In the genomic region with DNA sequence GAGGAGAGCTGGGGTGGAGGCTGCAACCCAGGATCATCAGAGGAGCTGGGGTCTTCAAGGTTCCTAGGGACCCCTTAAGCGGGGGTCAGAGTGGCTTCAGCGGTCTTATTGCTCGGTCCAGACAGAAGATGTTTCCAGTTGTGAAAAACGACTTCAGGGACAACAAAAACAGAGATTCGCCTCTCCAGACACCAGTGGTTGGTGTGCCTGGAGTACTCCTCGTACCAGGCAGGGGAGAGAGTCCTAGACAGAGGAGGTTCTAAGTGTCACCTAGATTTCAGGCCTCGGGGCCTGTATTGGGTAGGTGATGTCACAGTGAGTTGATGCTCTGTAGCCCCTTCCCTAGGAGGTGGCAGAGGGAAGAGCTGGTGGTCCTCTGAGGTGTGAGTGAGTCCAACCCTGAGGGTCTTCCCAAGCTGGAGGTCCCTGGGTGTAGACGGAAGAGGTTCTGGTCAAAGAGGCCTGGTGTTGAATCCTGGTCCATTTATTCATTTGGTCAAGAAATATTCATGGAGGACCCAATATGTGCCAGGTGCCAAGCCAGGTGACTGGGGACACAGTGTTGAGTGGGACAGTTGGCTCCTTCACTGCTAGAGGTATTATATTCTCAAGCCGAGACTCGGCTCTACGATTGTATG, we compare ENCODE assay signal across 14 cellular contexts. TPM values are rescaled to one million over a fixed set of nuclear protein-coding genes. Genes with fewer than 3 reads are reported as not detected.
"Had no signal": no experiment of that assay in that cellular context is flagged by ENCODE, and none has a peak within 500 bp of the region (broad histone marks: within the 10 kb centered on the region; RNA-seq: fewer than 3 reads in every experiment).

No MANE protein-coding gene starts in this region.

- H3K36me3 ChIP-seq: gastroesophageal sphincter, heart right ventricle, pancreas, sigmoid colon, spleen had no signal

- H3K27ac Mint-ChIP-seq: activated CD8-positive, alpha-beta T cell treated with anti-CD3 and anti-CD28 coated beads for 36 hours; activated naive CD8-positive, alpha-beta T cell treated with anti-CD3 and anti-CD28 coated beads, Interleukin-2, amount 10 ng/mL, durations not matched to agents 7 days and 5 days; type B pancreatic cell had no signal

- DNase-seq: sigmoid colon, spleen had no signal

- H3K27ac ChIP-seq: gastroesophageal sphincter, heart right ventricle, pancreas, sigmoid colon, spleen had no signal

- H3K36me3 Mint-ChIP-seq: activated naive CD8-positive, alpha-beta T cell treated with anti-CD3 and anti-CD28 coated beads, Interleukin-2, amount 10 ng/mL, durations not matched to agents 7 days and 5 days; type B pancreatic cell had no signal

- H3K4me3 Mint-ChIP-seq: activated CD8-positive, alpha-beta T cell treated with anti-CD3 and anti-CD28 coated beads for 36 hours; activated naive CD8-positive, alpha-beta T cell treated with anti-CD3 and anti-CD28 coated beads, Interleukin-2, amount 10 ng/mL, durations not matched to agents 7 days and 5 days; activated T-helper 1 cell treated with anti-CD3 and anti-CD28 coated beads, Interleukin-12 subunit alpha, Interleukin-12 subunit beta, Interleukin-2, Interleukin-4 antibody, amounts not matched to agents 30 ng/mL and 10 ng/mL and 1 ng/mL, durations not matched to agents 14 hours and 24 hours and 36 hours; stimulated activated naive CD8-positive, alpha-beta T cell treated with anti-CD3 and anti-CD28 coated beads, Interleukin-15, amount 100 ng/mL, for 72 hours; type B pancreatic cell had no signal

- H3K27me3 ChIP-seq: pancreas had no signal

- H3K9me3 ChIP-seq: gastroesophageal sphincter, heart right ventricle, pancreas, sigmoid colon, spleen had no signal

- H3K4me3 ChIP-seq: gastroesophageal sphincter, heart right ventricle, pancreas, sigmoid colon, spleen had no signal

- H3K9me3 Mint-ChIP-seq: activated CD8-positive, alpha-beta T cell treated with anti-CD3 and anti-CD28 coated beads for 36 hours; activated naive CD8-positive, alpha-beta T cell treated with anti-CD3 and anti-CD28 coated beads, Interleukin-2, amount 10 ng/mL, durations not matched to agents 7 days and 5 days; activated T-helper 1 cell treated with anti-CD3 and anti-CD28 coated beads, Interleukin-12 subunit alpha, Interleukin-12 subunit beta, Interleukin-2, Interleukin-4 antibody, amounts not matched to agents 30 ng/mL and 10 ng/mL and 1 ng/mL, durations not matched to agents 14 hours and 24 hours and 36 hours; stimulated activated naive CD8-positive, alpha-beta T cell treated with anti-CD3 and anti-CD28 coated beads, Interleukin-15, amount 100 ng/mL, for 72 hours; type B pancreatic cell had no signal

- ATAC-seq: gastroesophageal sphincter had no signal

- H3K4me1 ChIP-seq: gastroesophageal sphincter, heart right ventricle, pancreas, sigmoid colon had no signal

RNA-seq across cellular contexts. Expression of a gene that starts 4.4 kb away (rescaled TPM):
- total RNA-seq: activated CD8-positive, alpha-beta T cell treated with anti-CD3 and anti-CD28 coated beads for 36 hours; activated naive CD8-positive, alpha-beta T cell treated with anti-CD3 and anti-CD28 coated beads, Interleukin-2, amount 10 ng/mL, durations not matched to agents 7 days and 5 days; activated T-helper 1 cell treated with anti-CD3 and anti-CD28 coated beads, Interleukin-12 subunit alpha, Interleukin-12 subunit beta, Interleukin-2, Interleukin-4 antibody, amounts not matched to agents 30 ng/mL and 10 ng/mL and 1 ng/mL, durations not matched to agents 14 hours and 24 hours and 36 hours; epithelial cell of proximal tubule; lung microvascular endothelial cell; T-helper 1 cell treated with Interleukin-12 subunit alpha and Interleukin-12 subunit beta and Interleukin-4 antibody, amounts not matched to agents 30 ng/mL and 1 ng/mL, for 36 hours; temporal lobe had no signal
